30 cellular contexts compared by ENCODE assay signal in the genomic region with DNA sequence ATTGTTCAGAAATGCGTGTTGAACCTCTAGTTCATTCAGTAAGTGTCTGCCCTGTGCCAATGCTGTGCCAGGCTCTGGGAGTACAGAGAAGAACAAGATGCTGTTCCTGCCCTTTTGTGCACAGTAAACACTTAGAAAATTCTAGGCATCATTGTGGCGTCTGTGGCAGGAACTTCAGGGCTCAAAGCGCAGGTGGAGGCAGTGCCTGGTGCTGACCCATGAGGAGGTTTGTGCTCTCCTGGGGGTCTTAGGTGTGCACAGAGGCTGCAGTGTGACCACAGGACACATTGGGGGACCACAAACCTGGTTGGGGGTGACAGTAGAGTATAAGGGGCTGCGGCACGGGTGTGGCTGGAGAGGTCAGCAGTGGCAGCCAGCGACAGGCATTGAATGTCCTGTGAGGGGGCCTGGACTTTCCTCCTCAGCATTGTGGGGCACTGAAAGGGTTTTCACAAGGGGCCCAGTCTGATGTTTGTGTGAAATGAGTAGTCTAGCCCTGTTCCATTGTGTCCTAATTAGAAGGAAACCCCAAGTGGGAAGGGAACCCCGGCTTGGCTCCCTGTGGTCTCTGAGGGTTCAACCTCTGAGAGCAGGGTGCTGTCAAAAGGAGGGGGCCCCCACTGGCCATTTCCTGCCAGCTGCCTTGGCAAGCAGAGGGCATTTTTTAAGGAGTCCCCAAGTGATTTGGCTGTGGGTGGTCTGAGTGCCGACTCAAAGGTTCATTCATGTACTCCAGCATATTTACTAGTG. TPM values are rescaled to one million over a fixed set of nuclear protein-coding genes. Genes with fewer than 3 reads are reported as not detected.
DNase-seq lines count a peak whose midpoint lies in the region; ATAC-seq and TF ChIP-seq lines count a peak whose summit lies in the region.
"Had no signal": no experiment of that assay in that cellular context is flagged by ENCODE, and none has a peak within 500 bp of the region (broad histone marks: within the 10 kb centered on the region; RNA-seq: fewer than 3 reads in every experiment).

No MANE protein-coding gene starts in this region.

- CTCF ChIA-PET in A673 (lab: Charles Lee): no interaction called here

- H3K36me3 Mint-ChIP-seq in dendritic cell treated with granulocyte-macrophage colony-stimulating factor and Interleukin-4, amounts not matched to agents 40 ng/mL and 50 ng/mL, for 4 days (ENCODE audit: low read depth): peaks cover 24% of the 10 kb centered on the region
- H3K36me3 Mint-ChIP-seq: activated CD8-positive, alpha-beta memory T cell treated with anti-CD3 and anti-CD28 coated beads, Interleukin-2, amount 10 ng/mL, durations not matched to agents 7 days and 5 days; activated naive CD8-positive, alpha-beta T cell treated with anti-CD3 and anti-CD28 coated beads, Interleukin-2, amount 10 ng/mL, durations not matched to agents 7 days and 5 days; stimulated activated memory B cell treated with anti-CD40 and anti-IgM and Interleukin-4, amounts not matched to agents 10 μg/mL and 1 μg/mL and 100 μg/mL, for 72 hours had no signal

- no TSS peak for BruUV-seq in A673 (replicated peaks; lab: Mats Ljungman, UMichigan)

- no peak overlapping the region for H3K27ac Mint-ChIP-seq in stimulated activated naive CD8-positive, alpha-beta T cell treated with anti-CD3 and anti-CD28 coated beads, Interleukin-15, amount 100 ng/mL, for 72 hours
- peak overlapping the region; percentile 79 for H3K27ac Mint-ChIP-seq in dendritic cell treated with granulocyte-macrophage colony-stimulating factor and Interleukin-4, amounts not matched to agents 40 ng/mL and 50 ng/mL, for 4 days
- H3K27ac Mint-ChIP-seq: activated CD8-positive, alpha-beta memory T cell treated with anti-CD3 and anti-CD28 coated beads, Interleukin-2, amount 10 ng/mL, durations not matched to agents 7 days and 5 days; activated naive CD8-positive, alpha-beta T cell treated with anti-CD3 and anti-CD28 coated beads, Interleukin-2, amount 10 ng/mL, durations not matched to agents 7 days and 5 days; activated T-helper 17 cell treated with anti-CD3 and anti-CD28 coated beads, Interleukin-2, amount 50 U/mL, for 72 hours; brain; CD4-positive, alpha-beta T cell; endodermal cell; stimulated activated memory B cell treated with anti-CD40 and anti-IgM and Interleukin-4, amounts not matched to agents 10 μg/mL and 1 μg/mL and 100 μg/mL, for 72 hours; T-helper 17 cell had no signal

- no peaks in the 10 kb centered on the region for H3K9me3 ChIP-seq in A673 (ENCODE audit: low read depth, low read length, poor library complexity, severe bottlenecking)
- H3K9me3 ChIP-seq: colonic mucosa, esophagus muscularis mucosa, HAP-1, lower lobe of right lung, neutrophil, SK-N-SH had no signal

- no peaks in the 10 kb centered on the region for H3K4me1 ChIP-seq in A673 (ENCODE audit: insufficient read depth, low read length, poor library complexity, severe bottlenecking)
- H3K4me1 ChIP-seq: colonic mucosa, HAP-1 had no signal

- H3K4me1 Mint-ChIP-seq in stimulated activated naive CD8-positive, alpha-beta T cell treated with anti-CD3 and anti-CD28 coated beads, Interleukin-15, amount 100 ng/mL, for 72 hours: peaks cover 16% of the 10 kb centered on the region
- H3K4me1 Mint-ChIP-seq in dendritic cell treated with granulocyte-macrophage colony-stimulating factor and Interleukin-4, amounts not matched to agents 40 ng/mL and 50 ng/mL, for 4 days (ENCODE audit: low read depth): peaks cover 90% of the 10 kb centered on the region
- H3K4me1 Mint-ChIP-seq: endodermal cell, T-helper 17 cell had no signal

- H3K4me3 Mint-ChIP-seq in stimulated activated naive CD8-positive, alpha-beta T cell treated with anti-CD3 and anti-CD28 coated beads, Interleukin-15, amount 100 ng/mL, for 72 hours: no peak overlapping the region
- H3K4me3 Mint-ChIP-seq in dendritic cell treated with granulocyte-macrophage colony-stimulating factor and Interleukin-4, amounts not matched to agents 40 ng/mL and 50 ng/mL, for 4 days: no peak overlapping the region
- H3K4me3 Mint-ChIP-seq: activated CD8-positive, alpha-beta memory T cell treated with anti-CD3 and anti-CD28 coated beads, Interleukin-2, amount 10 ng/mL, durations not matched to agents 7 days and 5 days; activated naive CD8-positive, alpha-beta T cell treated with anti-CD3 and anti-CD28 coated beads, Interleukin-2, amount 10 ng/mL, durations not matched to agents 7 days and 5 days; activated T-helper 17 cell treated with anti-CD3 and anti-CD28 coated beads, Interleukin-2, amount 50 U/mL, for 72 hours; brain; CD4-positive, alpha-beta T cell; endodermal cell; stimulated activated memory B cell treated with anti-CD40 and anti-IgM and Interleukin-4, amounts not matched to agents 10 μg/mL and 1 μg/mL and 100 μg/mL, for 72 hours; T-helper 17 cell had no signal

- peak; percentile 51 for ATAC-seq in stimulated activated naive CD8-positive, alpha-beta T cell treated with anti-CD3 and anti-CD28 coated beads, Interleukin-15, amount 100 ng/mL, for 72 hours
- ATAC-seq in stimulated activated naive CD8-positive, alpha-beta T cell treated with anti-CD3 and anti-CD28 coated beads, Interleukin-15, Interleukin-2, amounts not matched to agents 100 U/mL and 50 U/mL, for 24 hours: no peak
- ATAC-seq in HG02759 (IDR thresholded peaks at IDR 0.05; ENCODE audit: unreplicated experiment): no peak
- no peak for ATAC-seq in GM21367 (IDR thresholded peaks at IDR 0.05; ENCODE audit: unreplicated experiment)
- ATAC-seq: activated CD8-positive, alpha-beta memory T cell treated with anti-CD3 and anti-CD28 coated beads, Interleukin-2, amount 10 ng/mL, durations not matched to agents 7 days and 5 days; activated T-helper 17 cell treated with anti-CD3 and anti-CD28 coated beads, Interleukin-2, amount 50 U/mL, for 72 hours; lower lobe of right lung; stimulated activated memory B cell treated with anti-CD40 and anti-IgM and Interleukin-4, amounts not matched to agents 10 μg/mL and 1 μg/mL and 100 μg/mL, for 72 hours; T-helper 17 cell had no signal

- intact Hi-C loops in dendritic cell treated with granulocyte-macrophage colony-stimulating factor and Interleukin-4, amounts not matched to agents 40 ng/mL and 50 ng/mL, for 4 days (cut with micrococcal nuclease): no loop called here
- intact Hi-C loops in A673 (cut with micrococcal nuclease; ENCODE audit: unreplicated experiment): no loop called here

- peaks cover 36% of the 10 kb centered on the region for H3K27me3 Mint-ChIP-seq in stimulated activated naive CD8-positive, alpha-beta T cell treated with anti-CD3 and anti-CD28 coated beads, Interleukin-15, amount 100 ng/mL, for 72 hours
- H3K27me3 Mint-ChIP-seq in dendritic cell treated with granulocyte-macrophage colony-stimulating factor and Interleukin-4, amounts not matched to agents 40 ng/mL and 50 ng/mL, for 4 days: no peaks in the 10 kb centered on the region
- H3K27me3 Mint-ChIP-seq: brain had no signal

- POLR2A ChIA-PET in A673 (lab: Charles Lee; ENCODE audit: low non-redundant PET): no interaction called here

- TF ChIP-seq CTCF in A673 (conservative IDR thresholded peaks at IDR 0.05; ENCODE audit: low read depth, low read length): no peak

- no peaks in the 10 kb centered on the region for H3K36me3 ChIP-seq in A673 (ENCODE audit: insufficient read depth, low read length, poor library complexity, severe bottlenecking)
- H3K36me3 ChIP-seq: colonic mucosa, HAP-1, lower lobe of right lung, neutrophil had no signal

- H3K9me3 Mint-ChIP-seq in stimulated activated naive CD8-positive, alpha-beta T cell treated with anti-CD3 and anti-CD28 coated beads, Interleukin-15, amount 100 ng/mL, for 72 hours: peaks cover 5 to 6% of the 10 kb centered on the region in 2 donors
- H3K9me3 Mint-ChIP-seq in dendritic cell treated with granulocyte-macrophage colony-stimulating factor and Interleukin-4, amounts not matched to agents 40 ng/mL and 50 ng/mL, for 4 days: peaks cover 10% of the 10 kb centered on the region
- H3K9me3 Mint-ChIP-seq: activated naive CD8-positive, alpha-beta T cell treated with anti-CD3 and anti-CD28 coated beads, Interleukin-2, amount 10 ng/mL, durations not matched to agents 7 days and 5 days; activated T-helper 17 cell treated with anti-CD3 and anti-CD28 coated beads, Interleukin-2, amount 50 U/mL, for 72 hours; brain; CD4-positive, alpha-beta T cell had no signal

- H3K4me3 ChIP-seq in A673 (ENCODE audit: low read depth, low read length, poor library complexity, severe bottlenecking): no peak overlapping the region
- H3K4me3 ChIP-seq: colonic mucosa, esophagus muscularis mucosa, HAP-1, lower lobe of right lung had no signal

- peak in 1 of 2 donors; percentile 47 for DNase-seq in stimulated activated naive CD8-positive, alpha-beta T cell treated with anti-CD3 and anti-CD28 coated beads, Interleukin-15, amount 100 ng/mL, for 72 hours
- no peak for DNase-seq in stimulated activated naive CD8-positive, alpha-beta T cell treated with anti-CD3 and anti-CD28 coated beads, Interleukin-15, Interleukin-2, amounts not matched to agents 100 U/mL and 50 U/mL, for 24 hours
- DNase-seq in pons (ENCODE audit: low spot score) (peak; percentile 56), NCI-H345 treated with DMSO at 0.1 percent for 48 hours (lab: John Stamatoyannopoulos, UW; ENCODE audit: unreplicated experiment) (no peak), A673 (ENCODE audit: low spot score) (no peak)
- DNase-seq: activated CD4-positive, alpha-beta T cell treated with anti-CD3 and anti-CD28 coated beads for 4 hours; activated CD8-positive, alpha-beta memory T cell treated with anti-CD3 and anti-CD28 coated beads, Interleukin-2, amount 10 ng/mL, durations not matched to agents 7 days and 5 days; activated naive CD8-positive, alpha-beta T cell treated with anti-CD3 and anti-CD28 coated beads, Interleukin-2, amount 10 ng/mL, durations not matched to agents 7 days and 5 days; CD4-positive, alpha-beta T cell; colonic mucosa; endodermal cell; lower lobe of right lung; NCI-H1092 treated with DMSO at 0.1 percent for 48 hours; NCI-H187 treated with DMSO at 0.1 percent for 48 hours; NCI-H748 treated with DMSO at 0.1 percent for 48 hours; SK-N-SH; stimulated activated CD4-positive, alpha-beta T cell treated with anti-CD3 and anti-CD28 coated beads, Interleukin-2, amount 100 ng/mL, for 48 hours; T-helper 17 cell had no signal

- H3K27me3 ChIP-seq in A673 (replicated peaks; ENCODE audit: insufficient read depth, low read depth, low read length, poor library complexity): no peaks in the 10 kb centered on the region
- H3K27me3 ChIP-seq: colonic mucosa, esophagus muscularis mucosa had no signal

- H3K27ac ChIP-seq in A673 (ENCODE audit: low read depth, low read length, poor library complexity, severe bottlenecking): no peak overlapping the region
- H3K27ac ChIP-seq: colonic mucosa, esophagus muscularis mucosa, HL-60, lower lobe of right lung, neutrophil had no signal

RNA-seq across cellular contexts. Expression of gene MRAS, which starts 20.9 kb away (rescaled TPM):
- 0.50 and 0.77 TPM in 2 replicates for total RNA-seq in A673 (2021)
- total RNA-seq: activated CD8-positive, alpha-beta memory T cell treated with anti-CD3 and anti-CD28 coated beads, Interleukin-2, amount 10 ng/mL, durations not matched to agents 7 days and 5 days had no signal

RNA-seq across cellular contexts. Expression of gene NME9, which starts 39.7 kb away (rescaled TPM):
- total RNA-seq in A673 (2021): not detected in 2 replicates
- total RNA-seq: activated CD8-positive, alpha-beta memory T cell treated with anti-CD3 and anti-CD28 coated beads, Interleukin-2, amount 10 ng/mL, durations not matched to agents 7 days and 5 days; colonic mucosa; pulmonary artery endothelial cell; RPMI7951 had no signal
